ENCODE assay signal across 11 cellular contexts in genomic region chr3:146156801-146157310, GRCh38. TPM values are rescaled to one million over a fixed set of nuclear protein-coding genes. Genes with fewer than 3 reads are reported as not detected.
DNase-seq lines count a peak whose midpoint lies in the region; ATAC-seq and TF ChIP-seq lines count a peak whose summit lies in the region.
"Had no signal": no experiment of that assay in that cellular context is flagged by ENCODE, and none has a peak within 500 bp of the region (broad histone marks: within the 10 kb centered on the region; RNA-seq: fewer than 3 reads in every experiment).

No MANE protein-coding gene starts in this region.

- H3K4me3 ChIP-seq in SK-N-MC: peak overlapping the region; percentile 92
- H3K4me3 ChIP-seq in fibroblast of pulmonary artery (replicated peaks; ENCODE audit: low read depth, low read length): peak overlapping the region; percentile 67
- peak overlapping the region; percentile 92 for H3K4me3 ChIP-seq in skeletal muscle cell (ENCODE audit: low read depth, low read length)

- H3K36me3 ChIP-seq in SK-N-MC (ENCODE audit: insufficient read depth, low read length): no peaks in the 10 kb centered on the region

- H3K9me3 ChIP-seq in SK-N-MC (ENCODE audit: low read depth, low read length): no peaks in the 10 kb centered on the region

- in situ Hi-C loops in Caki2 (cut with HindIII; ENCODE audit: low pct_unique_long_range_greater_than_20kb, low sequenced_read_pairs): no loop called here

- H3K27ac ChIP-seq in SK-N-MC: peak overlapping the region; percentile 66
- H3K27ac ChIP-seq: C4-2B had no signal

- DNase-seq in Caki2 (ENCODE audit: low read depth): peak; percentile 57
- DNase-seq in SK-N-MC (ENCODE audit: low read depth, low spot score): no peak
- DNase-seq in fibroblast of pulmonary artery (ENCODE audit: low read depth): no peak
- DNase-seq in skeletal muscle cell (ENCODE audit: low read depth): no peak
- no peak for DNase-seq in NCI-H748 treated with DMSO at 0.1 percent for 48 hours (lab: John Stamatoyannopoulos, UW)
- no peak for DNase-seq in NCI-H2171 treated with DMSO at 0.1 percent for 48 hours (lab: John Stamatoyannopoulos, UW)
- DNase-seq in NCI-H1092 (lab: John Stamatoyannopoulos, UW): no peak
- DNase-seq: activated CD8-positive, alpha-beta memory T cell treated with anti-CD3 and anti-CD28 coated beads for 24 hours; stimulated activated CD4-positive, alpha-beta T cell treated with anti-CD3 and anti-CD28 coated beads, Interleukin-4, amount 100 ng/mL, for 4 hours had no signal

- TF ChIP-seq CTCF in fibroblast of pulmonary artery (IDR thresholded peaks at IDR 0.05; ENCODE audit: low read length, missing control alignments): no peak

- H3K9ac ChIP-seq in SK-N-MC (ENCODE audit: insufficient read length): peak overlapping the region; percentile 88

- no peak for ATAC-seq in GM19467 (IDR thresholded peaks at IDR 0.05; ENCODE audit: unreplicated experiment)

RNA-seq across cellular contexts. Expression of gene PLOD2, which starts 4.1 kb away (rescaled TPM):
- total RNA-seq in Caki2 (2014; rRNA removed; shearing (Covaris generic); ENCODE audit: low replicate concordance): 119 and 120 TPM in 2 replicates
